16 cellular contexts compared by ENCODE assay signal in genomic region chr7:158831738-158832091, GRCh38.
"Had no signal": no experiment of that assay in that cellular context is flagged by ENCODE, and none has a peak within 500 bp of the region (broad histone marks: within the 10 kb centered on the region; RNA-seq: fewer than 3 reads in every experiment).

No MANE protein-coding gene starts in this region.

- H3K9me3 ChIP-seq: adrenal gland, right lobe of liver, upper lobe of right lung had no signal

- H3K36me3 ChIP-seq: adrenal gland, cardiac muscle cell, right lobe of liver, upper lobe of right lung had no signal

- H3K9me3 Mint-ChIP-seq: activated T-cell treated with anti-CD3 and anti-CD28 coated beads, Interleukin-2, amount 50 U/mL, for 24 hours; stimulated activated naive CD8-positive, alpha-beta T cell treated with anti-CD3 and anti-CD28 coated beads, Interleukin-15, Interleukin-2, amounts not matched to agents 100 ng/mL and 50 ng/mL, for 24 hours had no signal

- H3K4me1 ChIP-seq: upper lobe of right lung had no signal

- H3K27me3 Mint-ChIP-seq: activated T-cell treated with anti-CD3 and anti-CD28 coated beads, Interleukin-2, amount 50 U/mL, for 24 hours; stimulated activated naive CD8-positive, alpha-beta T cell treated with anti-CD3 and anti-CD28 coated beads, Interleukin-15, Interleukin-2, amounts not matched to agents 100 ng/mL and 50 ng/mL, for 24 hours had no signal

- H3K4me2 ChIP-seq: smooth muscle cell had no signal

- H3K27me3 ChIP-seq: adrenal gland, cardiac muscle cell, right lobe of liver, upper lobe of right lung had no signal

- DNase-seq: activated CD4-positive, alpha-beta T cell treated with anti-CD3 and anti-CD28 coated beads, Interleukin-2, amount 50 U/mL, for 48 hours; activated CD4-positive, CD25-positive, alpha-beta regulatory T cell treated with anti-CD3 and anti-CD28 coated beads, Interleukin-2, amount 50 U/mL, for 72 hours; activated effector memory CD4-positive, alpha-beta T cell treated with Interleukin-2 at 50 U/mL for 16 hours; activated naive CD4-positive, alpha-beta T cell treated with anti-CD3 and anti-CD28 coated beads, Interleukin-2, amount 50 U/mL, for 16 hours; activated T-cell treated with anti-CD3 and anti-CD28 coated beads, Interleukin-2, amount 50 U/mL, for 24 hours; adrenal gland; islet precursor cell; midbrain; right lobe of liver; T-helper 9 cell; upper lobe of right lung had no signal

- ATAC-seq: esophagus mucosa, right lobe of liver, upper lobe of right lung had no signal

- H3K4me3 Mint-ChIP-seq: activated T-cell treated with anti-CD3 and anti-CD28 coated beads, Interleukin-2, amount 50 U/mL, for 24 hours; stimulated activated naive CD8-positive, alpha-beta T cell treated with anti-CD3 and anti-CD28 coated beads, Interleukin-15, Interleukin-2, amounts not matched to agents 100 ng/mL and 50 ng/mL, for 24 hours had no signal

- H3K27ac Mint-ChIP-seq: activated T-cell treated with anti-CD3 and anti-CD28 coated beads, Interleukin-2, amount 50 U/mL, for 24 hours; stimulated activated naive CD8-positive, alpha-beta T cell treated with anti-CD3 and anti-CD28 coated beads, Interleukin-15, Interleukin-2, amounts not matched to agents 100 ng/mL and 50 ng/mL, for 24 hours had no signal

- H3K4me3 ChIP-seq: adrenal gland, cardiac muscle cell, lung, right lobe of liver, smooth muscle cell, upper lobe of right lung had no signal

- H3K27ac ChIP-seq: adrenal gland, cardiac muscle cell, right lobe of liver, upper lobe of right lung had no signal
